Comparison of ENCODE assay signal across 16 cellular contexts in the genomic region with DNA sequence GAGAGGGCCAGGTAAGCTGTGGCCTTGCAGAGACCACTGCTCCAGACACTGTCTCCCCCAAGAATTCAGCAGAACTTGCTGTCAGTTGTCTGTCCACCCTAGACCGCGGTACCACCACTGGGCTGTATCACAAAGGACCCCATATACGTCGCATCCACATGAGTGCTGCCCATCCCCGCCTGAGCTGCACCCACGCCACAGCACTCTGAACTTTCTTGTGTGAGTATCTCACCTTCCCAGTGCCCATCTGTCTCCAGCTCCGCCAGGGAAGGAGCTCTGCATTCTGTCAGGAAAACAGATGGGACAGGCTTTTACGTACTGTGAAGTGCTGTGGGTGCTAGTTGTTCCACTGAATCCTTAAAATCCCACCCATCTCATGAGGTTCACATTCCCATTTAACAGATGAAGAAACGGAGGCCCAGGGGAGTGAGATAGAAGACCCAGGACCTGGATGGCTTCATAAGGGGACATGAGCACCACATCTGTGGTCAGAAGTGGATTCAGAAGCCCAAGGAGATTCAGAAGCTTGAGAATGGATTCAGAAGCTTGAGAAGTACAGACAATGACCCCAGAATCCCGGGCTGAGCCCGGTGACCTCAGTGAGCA.
DNase-seq lines count a peak whose midpoint lies in the region; ATAC-seq and TF ChIP-seq lines count a peak whose summit lies in the region.
"Had no signal": no experiment of that assay in that cellular context is flagged by ENCODE, and none has a peak within 500 bp of the region (broad histone marks: within the 10 kb centered on the region; RNA-seq: fewer than 3 reads in every experiment).

No MANE protein-coding gene starts in this region.

- H3K36me3 ChIP-seq in mammary epithelial cell (ENCODE audit: insufficient read depth, low read length), result no peaks in the 10 kb centered on the region
- H3K36me3 ChIP-seq: Peyer's patch had no signal

- peak overlapping the region; percentile 80 for H3K27ac Mint-ChIP-seq in neural crest cell (ENCODE audit: unreplicated experiment)

- no peaks in the 10 kb centered on the region for H3K79me2 ChIP-seq in mammary epithelial cell (ENCODE audit: insufficient read depth, low read length)

- BruUV-seq in mammary epithelial cell (replicated peaks; lab: Mats Ljungman, UMichigan), result no TSS peak

- H3K4me3 Mint-ChIP-seq in neural crest cell, result no peak overlapping the region
- H3K4me3 Mint-ChIP-seq: CD4-positive, alpha-beta memory T cell had no signal

- no peaks in the 10 kb centered on the region for H4K20me1 ChIP-seq in mammary epithelial cell (ENCODE audit: insufficient read depth, low read length)

- dilution Hi-C loops in mammary epithelial cell (cut with HindIII; ENCODE audit: low sequenced_read_pairs), result loop anchor here (5.0 kb wide), 1 partner anchor 71 kb away; no protein-coding TSS in a partner anchor

- intact Hi-C loops in Right ventricle myocardium superior (cut with DNase I), result no loop called here
- intact Hi-C loops in cardiac septum (cut with DNase I), result no loop called here
- intact Hi-C loops in mammary epithelial cell (cut with micrococcal nuclease), result no loop called here

- no peak overlapping the region for H2AFZ ChIP-seq in mammary epithelial cell (ENCODE audit: low read depth, low read length)

- H3K27me3 ChIP-seq in mammary epithelial cell (ENCODE audit: insufficient read depth, low read length), result no peaks in the 10 kb centered on the region
- H3K27me3 ChIP-seq: Peyer's patch had no signal

- no peaks in the 10 kb centered on the region for H3K9me3 Mint-ChIP-seq in neural crest cell
- H3K9me3 Mint-ChIP-seq: CD4-positive, alpha-beta memory T cell had no signal

- WGBS in mammary epithelial cell (ENCODE audit: low coverage, missing lambda C conversion rate), result 98% methylated on average over 8 of the region's 11 CpGs

- no peaks in the 10 kb centered on the region for H3K27me3 Mint-ChIP-seq in neural crest cell (ENCODE audit: low read depth)
- H3K27me3 Mint-ChIP-seq: CD4-positive, alpha-beta memory T cell had no signal

- H3K4me3 ChIP-seq in mammary epithelial cell (replicated peaks in 1 of 3; ENCODE audit: insufficient read depth in 1 of 3, low read depth in 2 of 3, low read length in 3 of 3), result no peak overlapping the region
- H3K4me3 ChIP-seq: Peyer's patch had no signal

- POLR2A ChIA-PET in RWPE1 (lab: Yijun Ruan, JAX; ENCODE audit: low non-redundant PET), result interaction anchor here (0.6 kb wide), 1 partner anchor 13 kb away, joined by 3 read pairs; no protein-coding TSS in a partner anchor

- H3K36me3 Mint-ChIP-seq in neural crest cell (ENCODE audit: low read depth), result no peaks in the 10 kb centered on the region
- H3K36me3 Mint-ChIP-seq: CD4-positive, alpha-beta memory T cell had no signal

- H3K4me1 Mint-ChIP-seq in neural crest cell, result peaks cover 76% of the 10 kb centered on the region
- H3K4me1 Mint-ChIP-seq: CD4-positive, alpha-beta memory T cell had no signal

- H3K9me3 ChIP-seq in mammary epithelial cell (replicated peaks; ENCODE audit: insufficient read depth, low read length), result no peaks in the 10 kb centered on the region
- H3K9me3 ChIP-seq: Peyer's patch had no signal

- no peak overlapping the region for H3K4me2 ChIP-seq in mammary epithelial cell (ENCODE audit: insufficient read depth, low read depth, low read length)

- no peak for ATAC-seq in Right ventricle myocardium superior (ENCODE audit: poor library complexity)
- ATAC-seq in HG03571 (IDR thresholded peaks at IDR 0.05; ENCODE audit: unreplicated experiment), result no peak
- no peak for ATAC-seq in GM21390 (IDR thresholded peaks at IDR 0.05; ENCODE audit: unreplicated experiment)

- CTCF ChIA-PET in RWPE1 (lab: Yijun Ruan, JAX), result interaction anchor here (0.6 kb wide), 1 partner anchor 1755 kb away, joined by 3 read pairs; no protein-coding TSS in a partner anchor
- CTCF ChIA-PET in mammary epithelial cell (lab: Charles Lee; ENCODE audit: low non-redundant PET), result no interaction called here

- DNase-seq in Right ventricle myocardium superior (peak; percentile 21), cardiac septum (ENCODE audit: low spot score) (no peak), RWPE1 (ENCODE audit: low spot score) (no peak), neural crest cell (ENCODE audit: low read depth, low spot score) (no peak), mammary epithelial cell (no peak)
- DNase-seq: AML-193; CD4-positive, alpha-beta memory T cell; H7; NCI-H1436; NCI-H2081 treated with DMSO at 0.1 percent for 48 hours; NCI-H226; NCI-H748 treated with DMSO at 0.1 percent for 48 hours; Peyer's patch; SHP77 treated with DMSO at 0.1 percent for 48 hours had no signal

- peaks cover 34% of the 10 kb centered on the region for H3K4me1 ChIP-seq in mammary epithelial cell (ENCODE audit: insufficient read depth, low read length)

- H3K27ac ChIP-seq in RWPE1, result peak overlapping the region; percentile 80
- no peak overlapping the region for H3K27ac ChIP-seq in mammary epithelial cell (ENCODE audit: insufficient read depth, low read depth, low read length)
- H3K27ac ChIP-seq: Peyer's patch had no signal

- in situ Hi-C loops in mammary epithelial cell (cut with MboI; ENCODE audit: low sequenced_read_pairs in 2 of 2), result no loop called here

- TF ChIP-seq CTCF in RWPE1 (conservative IDR thresholded peaks at IDR 0.05; ENCODE audit: low read depth) (no peak), neural crest cell (conservative IDR thresholded peaks at IDR 0.05) (no peak), mammary epithelial cell (conservative IDR thresholded peaks at IDR 0.05 in 1 of 2, IDR thresholded peaks at IDR 0.05 in 1 of 2; ENCODE audit: extremely low read depth in 1 of 2, insufficient read depth in 1 of 2, low read depth in 1 of 2, low read length in 2 of 2) (no peak)

- H3K9ac ChIP-seq in mammary epithelial cell (ENCODE audit: insufficient read depth, low read length), result no peak overlapping the region
